Comparison of ENCODE assay signal across 20 cellular contexts in genomic region chr11:76526878-76527277, GRCh38.
A peak's percentile ranks its signal among the peaks of the same experiment; 100 is the strongest.
DNase-seq lines count a peak whose midpoint lies in the region; ATAC-seq, FAIRE-seq and TF ChIP-seq lines count a peak whose summit lies in the region.
"Had no signal": no experiment of that assay in that cellular context is flagged by ENCODE, and none has a peak within 500 bp of the region (broad histone marks: within the 10 kb centered on the region; RNA-seq: fewer than 3 reads in every experiment).

No MANE protein-coding gene starts in this region.

- FAIRE-seq in islet of Langerhans (lab: Jason Lieb, UNC) = peak; percentile 21
- FAIRE-seq: H54, HTR-8/SVneo had no signal

- H3K36me3 ChIP-seq in Caco-2 (ENCODE audit: control insufficient read depth, insufficient read depth, low read length) (peaks cover 6% of the 10 kb centered on the region), PC-3 (ENCODE audit: low read depth, low read length) (peaks cover 49% of the 10 kb centered on the region), neuronal stem cell (replicated peaks in 1 of 2; ENCODE audit: control insufficient read depth in 2 of 2, insufficient read depth in 2 of 2, low read length in 2 of 2) (peaks cover 14 to 98% of the 10 kb centered on the region in 2 donors), gastroesophageal sphincter (peaks cover 8 to 88% of the 10 kb centered on the region in 2 donors)

- no peaks in the 10 kb centered on the region for H3K9me2 ChIP-seq in PC-3 (replicated peaks; ENCODE audit: low read length)

- H3K4me3 ChIP-seq in Caco-2 (ENCODE audit: low read depth, low read length) (no peak overlapping the region), PC-3 (ENCODE audit: low read length) (no peak overlapping the region), neuronal stem cell (ENCODE audit: low read length in 2 of 2) (no peak overlapping the region), gastroesophageal sphincter (no peak overlapping the region)
- H3K4me3 ChIP-seq: BLaER1, GM23338 had no signal

- CTCF ChIA-PET in Caco-2 (lab: Charles Lee) = interaction anchor here (0.7 to 1.3 kb wide), 2 partner anchors 81 to 319 kb away, joined by 3 to 4 read pairs; no protein-coding TSS in a partner anchor
- CTCF ChIA-PET in PC-3 (lab: Charles Lee) = no interaction called here

- no peak overlapping the region for H2BK12ac ChIP-seq in neuronal stem cell (ENCODE audit: low read length)

- no peak overlapping the region for H3K18ac ChIP-seq in neuronal stem cell (ENCODE audit: low read length)

- H3K4me1 ChIP-seq in Caco-2 (peaks cover 47% of the 10 kb centered on the region), PC-3 (ENCODE audit: insufficient read depth, low read length) (peaks cover 36% of the 10 kb centered on the region), neuronal stem cell (ENCODE audit: control insufficient read depth in 2 of 2, insufficient read depth in 1 of 2, low read depth in 1 of 2, low read length in 2 of 2) (no peaks in the 10 kb centered on the region), gastroesophageal sphincter (peaks cover 0 to 8% (median 0%) of the 10 kb centered on the region in 3 donors)

- TF ChIP-seq EP300 in gastroesophageal sphincter (IDR thresholded peaks at IDR 0.05) = no peak

- intact Hi-C loops in Caco-2 (cut with micrococcal nuclease; ENCODE audit: unreplicated experiment) = loop anchor here (1.0 to 2.0 kb wide), 2 partner anchors 82 to 198 kb away; partner anchors contain the start of gene EMSY
- intact Hi-C loops in PC-3 (cut with micrococcal nuclease) = no loop called here

- no peaks in the 10 kb centered on the region for H3K9me3 Mint-ChIP-seq in Caco-2 (ENCODE audit: unreplicated experiment)
- H3K9me3 Mint-ChIP-seq: CD14-positive monocyte; CD4-positive, alpha-beta memory T cell; GM23338 had no signal

- TF ChIP-seq POLR2A in gastroesophageal sphincter (IDR thresholded peaks at IDR 0.05) = no peak

- no peak overlapping the region for H4K8ac ChIP-seq in neuronal stem cell (ENCODE audit: low read depth, low read length)

- H3K27me3 Mint-ChIP-seq in Caco-2 (ENCODE audit: insufficient read depth, unreplicated experiment) = no peaks in the 10 kb centered on the region
- H3K27me3 Mint-ChIP-seq: CD4-positive, alpha-beta memory T cell had no signal

- H3K36me3 Mint-ChIP-seq in Caco-2 (ENCODE audit: insufficient read depth, unreplicated experiment) = peaks cover 51% of the 10 kb centered on the region

- H3K27me3 ChIP-seq in Caco-2 (replicated peaks; ENCODE audit: control insufficient read depth, insufficient read depth, low read length) (no peaks in the 10 kb centered on the region), PC-3 (ENCODE audit: low read length) (no peaks in the 10 kb centered on the region), neuronal stem cell (ENCODE audit: control insufficient read depth in 3 of 3, insufficient read depth in 3 of 3, low read depth in 1 of 3, low read length in 3 of 3) (no peaks in the 10 kb centered on the region), gastroesophageal sphincter (no peaks in the 10 kb centered on the region)
- H3K27me3 ChIP-seq: BLaER1 had no signal

- H3K14ac ChIP-seq in neuronal stem cell (ENCODE audit: low read length) = no peak overlapping the region

- H3K4ac ChIP-seq in neuronal stem cell (ENCODE audit: low read length) = no peak overlapping the region

- H2BK5ac ChIP-seq in neuronal stem cell (ENCODE audit: low read length) = no peak overlapping the region

- no peaks in the 10 kb centered on the region for H3K9me3 ChIP-seq in Caco-2
- H3K9me3 ChIP-seq in PC-3 (ENCODE audit: low read length) = no peaks in the 10 kb centered on the region
- H3K9me3 ChIP-seq in neuronal stem cell (replicated peaks in 1 of 2; ENCODE audit: control insufficient read depth in 2 of 2, insufficient read depth in 1 of 2, low read depth in 1 of 2, low read length in 2 of 2) = no peaks in the 10 kb centered on the region
- no peaks in the 10 kb centered on the region for H3K9me3 ChIP-seq in gastroesophageal sphincter
- H3K9me3 ChIP-seq: BLaER1 had no signal

- H2BK15ac ChIP-seq in neuronal stem cell (ENCODE audit: low read length) = no peak overlapping the region

- H2AK5ac ChIP-seq in neuronal stem cell (ENCODE audit: low read depth, low read length) = no peak overlapping the region

- peak overlapping the region; percentile 37 for H3K4me3 Mint-ChIP-seq in Caco-2 (ENCODE audit: unreplicated experiment)
- H3K4me3 Mint-ChIP-seq: CD14-positive monocyte; CD4-positive, alpha-beta memory T cell; GM23338 had no signal

- BruUV-seq in Caco-2 (replicated peaks; lab: Mats Ljungman, UMichigan) (no TSS peak), PC-3 (replicated peaks; lab: Mats Ljungman, UMichigan) (no TSS peak)

- POLR2A ChIA-PET in Caco-2 (lab: Charles Lee) (interaction anchor here (0.6 to 1.0 kb wide), 3 partner anchors 38 to 322 kb away, joined by 3 to 4 read pairs (median 4); no protein-coding TSS in a partner anchor), PC-3 (lab: Charles Lee; ENCODE audit: unreplicated experiment) (no interaction called here)

- no peak for TF ChIP-seq CTCF in Caco-2 (IDR thresholded peaks at IDR 0.05; ENCODE audit: insufficient read depth in 1 of 2, low read depth in 1 of 2, low read length in 1 of 2, severe bottlenecking in 1 of 2, unreplicated experiment in 1 of 2)
- no peak for TF ChIP-seq CTCF in PC-3 (conservative IDR thresholded peaks at IDR 0.05; ENCODE audit: low read depth, low read length)
- TF ChIP-seq CTCF in gastroesophageal sphincter (IDR thresholded peaks at IDR 0.05) = no peak

- H3K9ac ChIP-seq in PC-3 (ENCODE audit: low read length) (no peak overlapping the region), neuronal stem cell (ENCODE audit: low read depth, low read length, poor library complexity) (no peak overlapping the region)
- H3K9ac ChIP-seq: BLaER1 had no signal

- no peak overlapping the region for H4K91ac ChIP-seq in neuronal stem cell (ENCODE audit: low read depth, low read length, poor library complexity)

- H3F3A ChIP-seq in PC-3 (ENCODE audit: low read length, unreplicated experiment) = no peaks in the 10 kb centered on the region

- peak overlapping the region; percentile 81 for H3K27ac Mint-ChIP-seq in Caco-2 (ENCODE audit: unreplicated experiment)
- H3K27ac Mint-ChIP-seq: CD14-positive monocyte; CD4-positive, alpha-beta memory T cell; GM23338 had no signal

- peak; percentile 11 for DNase-seq in NCI-H146 (lab: John Stamatoyannopoulos, UW)
- DNase-seq in NCI-H146 treated with DMSO at 0.1 percent for 48 hours (lab: John Stamatoyannopoulos, UW; ENCODE audit: unreplicated experiment) = no peak
- peak in 1 of 2 experiments; percentile 73 for DNase-seq in Caco-2
- no peak for DNase-seq in PC-3
- DNase-seq in neuronal stem cell (ENCODE audit: low spot score) = no peak
- DNase-seq: Calu3; CD4-positive, alpha-beta memory T cell; DMS79 treated with DMSO at 0.1 percent for 48 hours; GF-D8; HCEC 1CT had no signal

- peaks cover 37% of the 10 kb centered on the region for H3K4me1 Mint-ChIP-seq in Caco-2 (ENCODE audit: low read depth, unreplicated experiment)
- H3K4me1 Mint-ChIP-seq: CD4-positive, alpha-beta memory T cell; GM23338 had no signal

- no peaks in the 10 kb centered on the region for H3K79me1 ChIP-seq in neuronal stem cell (ENCODE audit: low read depth, low read length)

- no peak overlapping the region for H3K4me2 ChIP-seq in PC-3 (ENCODE audit: low read length)
- no peak overlapping the region for H3K4me2 ChIP-seq in neuronal stem cell (ENCODE audit: insufficient read depth, low read length, poor library complexity, severe bottlenecking)
- H3K4me2 ChIP-seq: BLaER1, GM23338 had no signal

- H2AFZ ChIP-seq in PC-3 (ENCODE audit: low read length) (no peak overlapping the region), neuronal stem cell (ENCODE audit: low read length) (no peak overlapping the region)
- H2AFZ ChIP-seq: GM23338 had no signal

- no peak overlapping the region for H3K23ac ChIP-seq in neuronal stem cell (ENCODE audit: low read depth, low read length, poor library complexity)

- no peaks in the 10 kb centered on the region for H3K79me2 ChIP-seq in PC-3 (ENCODE audit: low read length)

- H2BK120ac ChIP-seq in neuronal stem cell (ENCODE audit: low read depth, low read length) = no peak overlapping the region

- H4K20me1 ChIP-seq in PC-3 (ENCODE audit: low read length) = no peaks in the 10 kb centered on the region
- H4K20me1 ChIP-seq: BLaER1 had no signal

- H3K27ac ChIP-seq in PC-3 (ENCODE audit: low read length) (peak overlapping the region; percentile 6; the same call in 1 of the 2 replicates), neuronal stem cell (replicated peaks; ENCODE audit: low read length) (no peak overlapping the region), gastroesophageal sphincter (no peak overlapping the region)
- H3K27ac ChIP-seq: 22Rv1, BLaER1, HL-60 had no signal

- WGBS in neuronal stem cell (ENCODE audit: extremely low coverage in 2 of 2, insufficient read length in 2 of 2, insufficient replicate concordance in 1 of 2), 2 donors = no CpG with 5 or more reads among the region's 2 CpGs
- WGBS in gastroesophageal sphincter (ENCODE audit: low coverage in 1 of 2), 2 donors = 56 to 65% methylated on average over 2 of the region's 2 CpGs

- ATAC-seq in PC-3 (no peak), HG03039 (IDR thresholded peaks at IDR 0.05; ENCODE audit: unreplicated experiment) (no peak), gastroesophageal sphincter (no peak)
- ATAC-seq: GM23338 had no signal
